ENCODE assay signal across 24 cellular contexts in genomic region chr15:76061700-76062099, GRCh38. TPM values are rescaled to one million over a fixed set of nuclear protein-coding genes. Genes with fewer than 3 reads are reported as not detected.
"Had no signal": no experiment of that assay in that cellular context is flagged by ENCODE, and none has a peak within 500 bp of the region (broad histone marks: within the 10 kb centered on the region; RNA-seq: fewer than 3 reads in every experiment).

No MANE protein-coding gene starts in this region.

- H3K9me3 ChIP-seq: heart left ventricle, pancreas, prostate gland, right lobe of liver, tibial artery, upper lobe of right lung, vagina had no signal

- H3K4me3 ChIP-seq: coronary artery, heart left ventricle, lung, prostate gland, right lobe of liver, tibial artery, upper lobe of right lung, vagina had no signal

- H3K4me1 ChIP-seq: prostate gland had no signal

- H3K36me3 ChIP-seq: heart left ventricle, pancreas, prostate gland, right lobe of liver, tibial artery, upper lobe of right lung, vagina had no signal

- H3K27ac ChIP-seq: coronary artery, heart left ventricle, pancreas, prostate gland, right lobe of liver, tibial artery, upper lobe of right lung, vagina had no signal

- H3K27me3 ChIP-seq: pancreas, vagina had no signal

- ATAC-seq: heart left ventricle; left colon; left ventricle myocardium superior; pancreas; right lobe of liver; stimulated activated effector memory CD8-positive, alpha-beta T cell treated with anti-CD3 and anti-CD28 coated beads, Interleukin-12 subunit alpha, Interleukin-12 subunit beta, amount 100 ng/mL, for 72 hours; upper lobe of right lung had no signal

- FAIRE-seq: frontal cortex, pancreas had no signal

- DNase-seq: effector CD4-positive, alpha-beta T cell; endodermal cell; heart left ventricle; hippocampal formation; left colon; left ventricle myocardium superior; naive B cell; occipital lobe; pancreas; retina; right lobe of liver; stimulated activated CD4-positive, alpha-beta T cell treated with anti-CD3 and anti-CD28 coated beads, Interleukin-4, amount 100 ng/mL, for 1 hour; stimulated activated CD8-positive, alpha-beta memory T cell treated with anti-CD3 and anti-CD28 coated beads, Interleukin-4, amount 100 ng/mL, for 48 hours; tibial artery; upper lobe of right lung had no signal

RNA-seq across cellular contexts. Expression of gene TMEM266, which starts 1.9 kb away (rescaled TPM):
- total RNA-seq: dermis microvascular lymphatic vessel endothelial cell, glomerular endothelial cell, left colon, vagina had no signal

RNA-seq across cellular contexts. Expression of gene NRG4, which starts 49.5 kb away (rescaled TPM):
- total RNA-seq: dermis microvascular lymphatic vessel endothelial cell, frontal cortex, glomerular endothelial cell, kidney epithelial cell, left ventricle myocardium superior, occipital lobe, vagina had no signal
- polyA plus RNA-seq: heart left ventricle had no signal
